ENCODE assay signal across 1 cellular context in genomic region chr9:91711755-91712591, GRCh38.
TF ChIP-seq lines count a peak whose summit lies in the region.

No MANE protein-coding gene starts in this region.

TF ChIP-seq in HCT116, 20 proteins besides CTCF, POLR2A, EP300 and RAD21 (continued from another document):
- TF ChIP-seq REST (IDR thresholded peaks at IDR 0.05; ENCODE audit: low read depth) (no peak), EGR1 (IDR thresholded peaks at IDR 0.05; ENCODE audit: low read depth) (no peak), MAX (IDR thresholded peaks at IDR 0.05) (no peak), EZH2 (IDR thresholded peaks at IDR 0.05) (no peak), TCF7L2 (IDR thresholded peaks at IDR 0.05; ENCODE audit: borderline replicate concordance, extremely low read depth, insufficient read depth, insufficient read length) (no peak), ZBTB33 (IDR thresholded peaks at IDR 0.05; ENCODE audit: extremely low read depth, insufficient replicate concordance, low read length) (no peak), SRF (IDR thresholded peaks at IDR 0.05; ENCODE audit: low read depth) (no peak), FOSL1 (IDR thresholded peaks at IDR 0.05; ENCODE audit: low read depth) (no peak)
